In genomic region chr14:92980866-92981265, GRCh38 we compare ENCODE assay signal across 14 cellular contexts. TPM values are rescaled to one million over a fixed set of nuclear protein-coding genes. Genes with fewer than 3 reads are reported as not detected.
DNase-seq lines count a peak whose midpoint lies in the region; TF ChIP-seq lines count a peak whose summit lies in the region.
"Had no signal": no experiment of that assay in that cellular context is flagged by ENCODE, and none has a peak within 500 bp of the region (broad histone marks: within the 10 kb centered on the region; RNA-seq: fewer than 3 reads in every experiment).

No MANE protein-coding gene starts in this region.

- DNase-seq in activated naive CD8-positive, alpha-beta T cell treated with anti-CD3 and anti-CD28 coated beads for 36 hours: no peak
- no peak for DNase-seq in endothelial cell (ENCODE audit: low spot score)
- DNase-seq in spleen: peak; percentile 13
- no peak for DNase-seq in MCF 10A (ENCODE audit: unreplicated experiment)
- DNase-seq in NCI-H774 (lab: John Stamatoyannopoulos, UW): no peak
- DNase-seq in mesenteric fat pad (ENCODE audit: low spot score): no peak
- DNase-seq: 8988T; AML-193; CD4-positive, CD25-positive, alpha-beta regulatory T cell; DMS53; GF-D8; GM23248 had no signal

- peak overlapping the region; percentile 22 for H3K27ac Mint-ChIP-seq in activated naive CD8-positive, alpha-beta T cell
- no peak overlapping the region for H3K27ac Mint-ChIP-seq in activated naive CD8-positive, alpha-beta T cell treated with anti-CD3 and anti-CD28 coated beads for 36 hours
- H3K27ac Mint-ChIP-seq in endothelial cell (ENCODE audit: unreplicated experiment) (no peak overlapping the region), MCF 10A (ENCODE audit: low read depth, unreplicated experiment) (no peak overlapping the region)
- H3K27ac Mint-ChIP-seq: CD4-positive, CD25-positive, alpha-beta regulatory T cell had no signal

- no peak overlapping the region for H3K27ac ChIP-seq in spleen
- H3K27ac ChIP-seq: BLaER1, GM23248 had no signal

- H3K4me1 ChIP-seq in spleen: peaks cover 0 to 19% (median 8%) of the 10 kb centered on the region in 6 donors
- H3K4me1 ChIP-seq: BLaER1 had no signal

- TF ChIP-seq CTCF in endothelial cell (IDR thresholded peaks at IDR 0.05; ENCODE audit: unreplicated experiment): no peak
- TF ChIP-seq CTCF in spleen (IDR thresholded peaks at IDR 0.05 in 8 of 11, conservative IDR thresholded peaks at IDR 0.05 in 3 of 11): no peak
- no peak for TF ChIP-seq CTCF in MCF 10A (IDR thresholded peaks at IDR 0.05; ENCODE audit: unreplicated experiment)

- H3K27me3 Mint-ChIP-seq in activated naive CD8-positive, alpha-beta T cell: no peaks in the 10 kb centered on the region
- no peaks in the 10 kb centered on the region for H3K27me3 Mint-ChIP-seq in activated naive CD8-positive, alpha-beta T cell treated with anti-CD3 and anti-CD28 coated beads for 36 hours
- H3K27me3 Mint-ChIP-seq in endothelial cell (ENCODE audit: unreplicated experiment): peaks cover 9% of the 10 kb centered on the region
- no peaks in the 10 kb centered on the region for H3K27me3 Mint-ChIP-seq in MCF 10A (ENCODE audit: insufficient read depth, unreplicated experiment)
- H3K27me3 Mint-ChIP-seq: CD4-positive, CD25-positive, alpha-beta regulatory T cell had no signal

- H3K4me3 Mint-ChIP-seq in activated naive CD8-positive, alpha-beta T cell: no peak overlapping the region
- no peak overlapping the region for H3K4me3 Mint-ChIP-seq in activated naive CD8-positive, alpha-beta T cell treated with anti-CD3 and anti-CD28 coated beads for 36 hours
- H3K4me3 Mint-ChIP-seq in endothelial cell (ENCODE audit: unreplicated experiment) (peak overlapping the region; percentile 83), MCF 10A (ENCODE audit: unreplicated experiment) (no peak overlapping the region)
- H3K4me3 Mint-ChIP-seq: CD4-positive, CD25-positive, alpha-beta regulatory T cell had no signal

- POLR2A ChIA-PET in MCF 10A (lab: Yijun Ruan, JAX): no interaction called here

- CTCF ChIA-PET in MCF 10A (lab: Yijun Ruan, JAX): interaction anchor here (0.7 to 1.0 kb wide), 2 partner anchors 16 to 83 kb away, joined by 3 to 4 read pairs; no protein-coding TSS in a partner anchor

- peaks cover 9% of the 10 kb centered on the region for H3K9me3 Mint-ChIP-seq in activated naive CD8-positive, alpha-beta T cell (ENCODE audit: low read depth)
- peaks cover 43% of the 10 kb centered on the region for H3K9me3 Mint-ChIP-seq in activated naive CD8-positive, alpha-beta T cell treated with anti-CD3 and anti-CD28 coated beads for 36 hours
- peaks cover 20% of the 10 kb centered on the region for H3K9me3 Mint-ChIP-seq in endothelial cell (ENCODE audit: unreplicated experiment)
- peaks cover 18% of the 10 kb centered on the region for H3K9me3 Mint-ChIP-seq in MCF 10A (ENCODE audit: unreplicated experiment)

- no peaks in the 10 kb centered on the region for H3K27me3 ChIP-seq in spleen (replicated peaks in 1 of 7)
- H3K27me3 ChIP-seq: BLaER1 had no signal

- BruUV-seq in MCF 10A (replicated peaks; lab: Mats Ljungman, UMichigan): no TSS peak

- H3K36me3 Mint-ChIP-seq in activated naive CD8-positive, alpha-beta T cell: peaks cover 49% of the 10 kb centered on the region
- peaks cover 79% of the 10 kb centered on the region for H3K36me3 Mint-ChIP-seq in activated naive CD8-positive, alpha-beta T cell treated with anti-CD3 and anti-CD28 coated beads for 36 hours
- H3K36me3 Mint-ChIP-seq in endothelial cell (ENCODE audit: low read depth, unreplicated experiment) (peaks cover 53% of the 10 kb centered on the region), MCF 10A (ENCODE audit: insufficient read depth, unreplicated experiment) (peaks cover 55% of the 10 kb centered on the region)

- H3K4me1 Mint-ChIP-seq in activated naive CD8-positive, alpha-beta T cell (ENCODE audit: low read depth): peaks cover 8% of the 10 kb centered on the region
- peaks cover 4% of the 10 kb centered on the region for H3K4me1 Mint-ChIP-seq in activated naive CD8-positive, alpha-beta T cell treated with anti-CD3 and anti-CD28 coated beads for 36 hours
- H3K4me1 Mint-ChIP-seq in endothelial cell (ENCODE audit: unreplicated experiment) (no peaks in the 10 kb centered on the region), MCF 10A (ENCODE audit: insufficient read depth, unreplicated experiment) (peaks cover 11% of the 10 kb centered on the region)

- H3K36me3 ChIP-seq in spleen: peaks cover 0 to 86% (median 16%) of the 10 kb centered on the region in 6 donors

- H3K9me3 ChIP-seq in spleen: peaks cover 3 to 63% (median 49%) of the 10 kb centered on the region in 8 donors

- 92 to 100% (median 98%) methylated on average over 4 of the region's 4 CpGs for WGBS in spleen, 5 donors

- intact Hi-C loops in spleen (cut with DNase I; ENCODE audit: low total_unique reads) (no loop called here), MCF 10A (cut with micrococcal nuclease) (no loop called here)

- TF ChIP-seq POLR2A in spleen (IDR thresholded peaks at IDR 0.05): no peak

- no peak overlapping the region for H3K4me3 ChIP-seq in spleen
- H3K4me3 ChIP-seq: BLaER1, GM23248 had no signal

RNA-seq across cellular contexts. Expression of gene CHGA, which starts 57.9 kb away (rescaled TPM):
- total RNA-seq in activated naive CD8-positive, alpha-beta T cell treated with anti-CD3 and anti-CD28 coated beads for 36 hours: not detected
- total RNA-seq in endothelial cell (ENCODE audit: unreplicated experiment) (0.67 TPM), spleen (not detected), MCF 10A (2022) (0.35 TPM in 1 of 2 replicates, not detected in the other), mesenteric fat pad (0.22 TPM)
- under 1 TPM in 2 of 3 donors, not detected in 1; 0.09 to 0.20 TPM for polyA plus RNA-seq in spleen
- total RNA-seq: CD4-positive, CD25-positive, alpha-beta regulatory T cell; GM23248 had no signal
- polyA plus RNA-seq: GM23248 had no signal
